Comparison of ENCODE assay signal across 23 cellular contexts in genomic region chr1:239545466-239545865, GRCh38.
A peak's percentile ranks its signal among the peaks of the same experiment; 100 is the strongest.
DNase-seq lines count a peak whose midpoint lies in the region; ATAC-seq and TF ChIP-seq lines count a peak whose summit lies in the region.
"Had no signal": no experiment of that assay in that cellular context is flagged by ENCODE, and none has a peak within 500 bp of the region (broad histone marks: within the 10 kb centered on the region; RNA-seq: fewer than 3 reads in every experiment).

No MANE protein-coding gene starts in this region.

- no peak overlapping the region for H3K27ac ChIP-seq in mammary epithelial cell (ENCODE audit: insufficient read depth, low read depth, low read length)
- H3K27ac ChIP-seq in brain microvascular endothelial cell = no peak overlapping the region
- H3K27ac ChIP-seq: HL-60, SJSA1 had no signal

- no peaks in the 10 kb centered on the region for H3K4me1 ChIP-seq in mammary epithelial cell (ENCODE audit: insufficient read depth, low read length)
- H3K4me1 ChIP-seq: SJSA1 had no signal

- BruUV-seq in MCF 10A (replicated peaks; lab: Mats Ljungman, UMichigan) (no TSS peak), mammary epithelial cell (replicated peaks; lab: Mats Ljungman, UMichigan) (no TSS peak)

- dilution Hi-C loops in mammary epithelial cell (cut with HindIII; ENCODE audit: low sequenced_read_pairs) = no loop called here

- POLR2A ChIA-PET in MCF 10A (lab: Yijun Ruan, JAX) (interaction anchor here (0.6 to 0.8 kb wide), 2 partner anchors 19 to 279 kb away, joined by 3 read pairs; no protein-coding TSS in a partner anchor), HEK293T (lab: Yijun Ruan, JAX) (no interaction called here)

- no peak overlapping the region for H3K9ac ChIP-seq in mammary epithelial cell (ENCODE audit: insufficient read depth, low read length)

- H4K20me1 ChIP-seq in mammary epithelial cell (ENCODE audit: insufficient read depth, low read length) = no peaks in the 10 kb centered on the region

- H3K36me3 ChIP-seq in mammary epithelial cell (ENCODE audit: insufficient read depth, low read length) (no peaks in the 10 kb centered on the region), brain microvascular endothelial cell (replicated peaks) (no peaks in the 10 kb centered on the region)
- H3K36me3 ChIP-seq: SJSA1 had no signal

- H3K27ac Mint-ChIP-seq in MCF 10A (ENCODE audit: low read depth, unreplicated experiment) = no peak overlapping the region
- H3K27ac Mint-ChIP-seq: CD8-positive, alpha-beta T cell; T-helper 1 cell treated with Interleukin-12 subunit alpha and Interleukin-12 subunit beta and Interleukin-4 antibody, amounts not matched to agents 30 μg/mL and 1 μg/mL, for 36 hours had no signal

- ATAC-seq in left lobe of liver = no peak
- ATAC-seq: CD8-positive, alpha-beta T cell had no signal

- H3K27me3 ChIP-seq in mammary epithelial cell (ENCODE audit: insufficient read depth, low read length) = no peaks in the 10 kb centered on the region
- H3K27me3 ChIP-seq in brain microvascular endothelial cell (replicated peaks) = no peaks in the 10 kb centered on the region
- H3K27me3 ChIP-seq: SJSA1 had no signal

- intact Hi-C loops in MCF 10A (cut with micrococcal nuclease) (no loop called here), mammary epithelial cell (cut with micrococcal nuclease) (no loop called here)

- no peaks in the 10 kb centered on the region for H3K9me3 Mint-ChIP-seq in MCF 10A (ENCODE audit: unreplicated experiment)
- H3K9me3 Mint-ChIP-seq: T-helper 1 cell treated with Interleukin-12 subunit alpha and Interleukin-12 subunit beta and Interleukin-4 antibody, amounts not matched to agents 30 μg/mL and 1 μg/mL, for 36 hours had no signal

- 84% methylated on average over 3 of the region's 3 CpGs for WGBS in mammary epithelial cell (ENCODE audit: low coverage, missing lambda C conversion rate)

- DNase-seq in MCF 10A (ENCODE audit: unreplicated experiment) (peak; percentile 46), mammary epithelial cell (no peak), M059J (ENCODE audit: low read depth) (peak; percentile 26), brain microvascular endothelial cell (peak; percentile 24), HEK293T (ENCODE audit: extremely low spot score) (no peak), left lobe of liver (ENCODE audit: low spot score) (no peak)
- no peak for DNase-seq in stimulated activated CD4-positive, alpha-beta T cell treated with anti-CD3 and anti-CD28 coated beads, Interleukin-15, amount 100 ng/mL, for 24 hours
- DNase-seq: 8988T; AML-193; C1 segment of cervical spinal cord; CD8-positive, alpha-beta T cell; H7; Karpas-422; MM.1S; NCI-H1092; NCI-H1436 treated with DMSO at 0.1 percent for 48 hours; NCI-H1930; NCI-H226; NCI-H510A treated with DMSO at 0.1 percent for 48 hours; NCI-H748 treated with DMSO at 0.1 percent for 48 hours had no signal

- no peaks in the 10 kb centered on the region for H3K79me2 ChIP-seq in mammary epithelial cell (ENCODE audit: insufficient read depth, low read length)

- H3K4me2 ChIP-seq in mammary epithelial cell (ENCODE audit: insufficient read depth, low read depth, low read length) = no peak overlapping the region

- TF ChIP-seq CTCF in MCF 10A (IDR thresholded peaks at IDR 0.05; ENCODE audit: unreplicated experiment) (no peak), mammary epithelial cell (conservative IDR thresholded peaks at IDR 0.05 in 1 of 2, IDR thresholded peaks at IDR 0.05 in 1 of 2; ENCODE audit: extremely low read depth in 1 of 2, insufficient read depth in 1 of 2, low read depth in 1 of 2, low read length in 2 of 2) (no peak), brain microvascular endothelial cell (IDR thresholded peaks at IDR 0.05; ENCODE audit: low read depth, low read length, missing control alignments) (no peak)

- no peak overlapping the region for H2AFZ ChIP-seq in mammary epithelial cell (ENCODE audit: low read depth, low read length)

- peaks cover 11% of the 10 kb centered on the region for H3K4me1 Mint-ChIP-seq in MCF 10A (ENCODE audit: insufficient read depth, unreplicated experiment)

- CTCF ChIA-PET in MCF 10A (lab: Yijun Ruan, JAX) (interaction anchor here (0.6 to 1.2 kb wide), 2 partner anchors 17 to 158 kb away, joined by 3 read pairs; no protein-coding TSS in a partner anchor), mammary epithelial cell (lab: Charles Lee; ENCODE audit: low non-redundant PET) (no interaction called here), HEK293T (lab: Yijun Ruan, JAX) (interaction anchor here (0.5 kb wide), 1 partner anchor 556 kb away, joined by 4 read pairs; no protein-coding TSS in a partner anchor)

- peaks cover 7% of the 10 kb centered on the region for H3K9me3 ChIP-seq in mammary epithelial cell (replicated peaks; ENCODE audit: insufficient read depth, low read length)

- H3K4me3 ChIP-seq in mammary epithelial cell (replicated peaks in 1 of 3; ENCODE audit: insufficient read depth in 1 of 3, low read depth in 2 of 3, low read length in 3 of 3) = no peak overlapping the region
- no peak overlapping the region for H3K4me3 ChIP-seq in brain microvascular endothelial cell (ENCODE audit: low read depth, low read length)
- H3K4me3 ChIP-seq: SJSA1 had no signal

- in situ Hi-C loops in mammary epithelial cell (cut with MboI; ENCODE audit: low sequenced_read_pairs in 2 of 2) (no loop called here), brain microvascular endothelial cell (cut with HindIII; ENCODE audit: low pct_ligation_motif_present, low sequenced_read_pairs) (no loop called here)

- H3K4me3 Mint-ChIP-seq in MCF 10A (ENCODE audit: unreplicated experiment) = no peak overlapping the region
- H3K4me3 Mint-ChIP-seq: CD8-positive, alpha-beta T cell; T-helper 1 cell treated with Interleukin-12 subunit alpha and Interleukin-12 subunit beta and Interleukin-4 antibody, amounts not matched to agents 30 μg/mL and 1 μg/mL, for 36 hours had no signal

- no peaks in the 10 kb centered on the region for H3K27me3 Mint-ChIP-seq in MCF 10A (ENCODE audit: insufficient read depth, unreplicated experiment)

- H3K36me3 Mint-ChIP-seq in MCF 10A (ENCODE audit: insufficient read depth, unreplicated experiment) = no peaks in the 10 kb centered on the region

TF ChIP-seq in HEK293T, 16 proteins besides CTCF, POLR2A, EP300 and RAD21:
- no peak for TF ChIP-seq CTBP1 (IDR thresholded peaks at IDR 0.05; ENCODE audit: borderline replicate concordance)
- no peak for TF ChIP-seq FOXM1 (IDR thresholded peaks at IDR 0.05; ENCODE audit: borderline replicate concordance)
- no peak for TF ChIP-seq FOXA1 (IDR thresholded peaks at IDR 0.05)
- no peak for TF ChIP-seq ELF4 (IDR thresholded peaks at IDR 0.05)
- TF ChIP-seq BHLHE40 (IDR thresholded peaks at IDR 0.05; ENCODE audit: borderline replicate concordance) = no peak
- TF ChIP-seq TARDBP (IDR thresholded peaks at IDR 0.05) = no peak

Comparison
In these comparisons a context has a peak if more than half of its experiments do, and no peak if none do; other contexts are left out.
1. DNase-seq: peak in MCF 10A (single experiment), M059J (single experiment) and brain microvascular endothelial cell (single experiment); none in mammary epithelial cell (single experiment), HEK293T (single experiment), stimulated activated CD4-positive, alpha-beta T cell treated with anti-CD3 and anti-CD28 coated beads, Interleukin-15, amount 100 ng/mL, for 24 hours (single experiment) and left lobe of liver (single experiment).